Comparison of ENCODE assay signal across 28 cellular contexts in the genomic region with DNA sequence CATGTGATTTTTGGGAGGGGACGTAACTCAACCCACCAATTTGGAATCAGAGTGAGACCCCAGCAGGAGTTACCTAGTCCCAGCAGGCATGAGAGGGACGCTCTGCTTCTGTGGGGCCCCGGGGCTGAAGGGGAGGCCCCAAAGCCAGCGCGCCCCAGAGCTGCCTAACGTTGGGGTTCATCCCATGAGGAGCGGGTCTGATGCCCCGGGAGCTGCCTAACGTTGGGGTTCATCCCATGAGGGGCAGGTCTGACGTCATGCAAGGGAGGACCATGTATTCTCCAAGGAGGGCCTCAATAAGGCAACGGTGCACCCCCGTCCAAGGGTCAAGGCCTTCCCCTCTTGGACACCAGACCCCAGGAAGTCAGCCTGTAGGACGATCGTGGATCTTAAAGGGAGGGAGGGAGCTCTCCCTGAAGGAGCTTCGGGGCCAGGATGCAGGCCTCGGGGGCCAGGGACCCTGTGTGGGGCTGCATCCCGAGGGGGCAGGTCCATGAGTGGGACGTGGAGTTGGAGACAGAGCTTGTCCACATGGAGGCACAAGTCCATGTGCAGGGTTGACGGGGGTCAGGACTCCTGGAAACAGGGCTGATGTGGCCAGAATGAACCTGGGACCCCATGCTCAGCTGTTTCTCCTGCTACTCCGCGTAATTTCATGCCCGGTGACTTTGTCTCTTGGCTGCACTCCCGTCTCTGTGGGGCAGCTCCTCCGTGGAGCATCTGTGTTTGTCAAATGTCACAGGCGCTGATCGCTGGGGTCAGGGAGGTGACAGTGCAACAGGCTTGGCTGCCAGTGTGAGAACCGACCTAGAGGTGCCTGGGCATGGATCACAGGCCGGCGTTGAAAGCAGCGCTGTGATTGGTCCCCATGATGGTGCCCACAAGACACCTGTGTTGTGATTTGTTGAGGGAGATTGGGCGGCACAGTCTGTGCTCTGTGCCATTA.
"Had no signal": no experiment of that assay in that cellular context is flagged by ENCODE, and none has a peak within 500 bp of the region (broad histone marks: within the 10 kb centered on the region; RNA-seq: fewer than 3 reads in every experiment).

No MANE protein-coding gene starts in this region.

- H3K9me3 Mint-ChIP-seq: activated naive CD4-positive, alpha-beta T cell treated with anti-CD3 and anti-CD28 coated beads, Interleukin-2, amount 50 U/mL, for 24 hours; activated T-cell treated with anti-CD3 and anti-CD28 coated beads, Interleukin-2, amount 50 U/mL, for 24 hours; central memory CD8-positive, alpha-beta T cell; neural progenitor cell had no signal

- ATAC-seq: activated naive CD8-positive, alpha-beta T cell treated with anti-CD3 and anti-CD28 coated beads, Interleukin-2, amount 50 U/mL, for 24 hours; naive thymus-derived CD4-positive, alpha-beta T cell; stimulated activated memory B cell treated with anti-CD40 and anti-IgM and Interleukin-4, amounts not matched to agents 10 μg/mL and 1 μg/mL and 100 μg/mL, for 72 hours; stimulated activated naive CD8-positive, alpha-beta T cell treated with anti-CD3 and anti-CD28 coated beads, Interleukin-15, amount 100 ng/mL, for 72 hours; upper lobe of right lung had no signal

- H3K9me3 ChIP-seq: breast epithelium, esophagus muscularis mucosa, prostate gland, thyroid gland, upper lobe of right lung had no signal

- DNase-seq: activated CD4-positive, alpha-beta T cell treated with anti-CD3 and anti-CD28 coated beads for 4 hours; activated CD4-positive, alpha-beta T cell treated with anti-CD3 and anti-CD28 coated beads, Interleukin-2, amount 50 U/mL, for 4 hours; activated CD8-positive, alpha-beta memory T cell treated with anti-CD3 and anti-CD28 coated beads, Interleukin-2, amount 50 U/mL, for 4 hours; activated naive CD8-positive, alpha-beta T cell treated with anti-CD3 and anti-CD28 coated beads, Interleukin-2, amount 50 U/mL, for 24 hours; activated T-cell treated with anti-CD3 and anti-CD28 coated beads, Interleukin-2, amount 50 U/mL, for 24 hours; effector CD4-positive, alpha-beta T cell; foreskin melanocyte; midbrain; retina; stimulated activated CD4-positive, alpha-beta T cell treated with anti-CD3 and anti-CD28 coated beads, Interleukin-1b, Interleukin-23, amount 100 ng/mL, for 48 hours; stimulated activated CD4-positive, alpha-beta T cell treated with anti-CD3 and anti-CD28 coated beads, Interleukin-4, amount 100 ng/mL, for 4 hours; stimulated activated CD8-positive, alpha-beta memory T cell treated with anti-CD3 and anti-CD28 coated beads, Interleukin-4, amount 100 ng/mL, for 48 hours; stimulated activated naive CD8-positive, alpha-beta T cell treated with anti-CD3 and anti-CD28 coated beads, Interleukin-15, amount 100 ng/mL, for 72 hours; substantia nigra; thyroid gland; upper lobe of right lung had no signal

- H3K4me2 ChIP-seq: neural progenitor cell, smooth muscle cell had no signal

- H3K4me3 Mint-ChIP-seq: activated naive CD4-positive, alpha-beta T cell treated with anti-CD3 and anti-CD28 coated beads, Interleukin-2, amount 50 U/mL, for 24 hours; activated naive CD8-positive, alpha-beta T cell treated with anti-CD3 and anti-CD28 coated beads, Interleukin-2, amount 50 U/mL, for 24 hours; activated T-cell treated with anti-CD3 and anti-CD28 coated beads, Interleukin-2, amount 50 U/mL, for 24 hours; central memory CD8-positive, alpha-beta T cell; dendritic cell treated with granulocyte-macrophage colony-stimulating factor and Interleukin-4, amounts not matched to agents 40 ng/mL and 50 ng/mL, for 4 days; naive thymus-derived CD4-positive, alpha-beta T cell; neural progenitor cell; stimulated activated memory B cell treated with anti-CD40 and anti-IgM and Interleukin-4, amounts not matched to agents 10 μg/mL and 1 μg/mL and 100 μg/mL, for 72 hours; stimulated activated naive CD8-positive, alpha-beta T cell treated with anti-CD3 and anti-CD28 coated beads, Interleukin-15, amount 100 ng/mL, for 72 hours had no signal

- H3K27me3 ChIP-seq: breast epithelium, neural progenitor cell, thyroid gland had no signal

- FAIRE-seq: islet of Langerhans had no signal

- H3K36me3 Mint-ChIP-seq: activated naive CD4-positive, alpha-beta T cell treated with anti-CD3 and anti-CD28 coated beads, Interleukin-2, amount 50 U/mL, for 24 hours; naive thymus-derived CD4-positive, alpha-beta T cell; neural progenitor cell; stimulated activated memory B cell treated with anti-CD40 and anti-IgM and Interleukin-4, amounts not matched to agents 10 μg/mL and 1 μg/mL and 100 μg/mL, for 72 hours had no signal

- H3K27me3 Mint-ChIP-seq: activated naive CD4-positive, alpha-beta T cell treated with anti-CD3 and anti-CD28 coated beads, Interleukin-2, amount 50 U/mL, for 24 hours; activated naive CD8-positive, alpha-beta T cell treated with anti-CD3 and anti-CD28 coated beads, Interleukin-2, amount 50 U/mL, for 24 hours; central memory CD8-positive, alpha-beta T cell; dendritic cell treated with granulocyte-macrophage colony-stimulating factor and Interleukin-4, amounts not matched to agents 40 ng/mL and 50 ng/mL, for 4 days; stimulated activated memory B cell treated with anti-CD40 and anti-IgM and Interleukin-4, amounts not matched to agents 10 μg/mL and 1 μg/mL and 100 μg/mL, for 72 hours; stimulated activated naive CD8-positive, alpha-beta T cell treated with anti-CD3 and anti-CD28 coated beads, Interleukin-15, amount 100 ng/mL, for 72 hours had no signal

- H3K4me1 ChIP-seq: breast epithelium, esophagus muscularis mucosa, neural progenitor cell, prostate gland, thyroid gland, upper lobe of right lung had no signal

- H3K9ac ChIP-seq: neural progenitor cell had no signal

- H3K4me1 Mint-ChIP-seq: activated naive CD4-positive, alpha-beta T cell treated with anti-CD3 and anti-CD28 coated beads, Interleukin-2, amount 50 U/mL, for 24 hours; activated naive CD8-positive, alpha-beta T cell treated with anti-CD3 and anti-CD28 coated beads, Interleukin-2, amount 50 U/mL, for 24 hours; central memory CD8-positive, alpha-beta T cell; naive thymus-derived CD4-positive, alpha-beta T cell; stimulated activated memory B cell treated with anti-CD40 and anti-IgM and Interleukin-4, amounts not matched to agents 10 μg/mL and 1 μg/mL and 100 μg/mL, for 72 hours; stimulated activated naive CD8-positive, alpha-beta T cell treated with anti-CD3 and anti-CD28 coated beads, Interleukin-15, amount 100 ng/mL, for 72 hours had no signal

- H3K27ac ChIP-seq: breast epithelium, esophagus muscularis mucosa, neural progenitor cell, prostate gland, thyroid gland, upper lobe of right lung, VCaP had no signal

- H3K36me3 ChIP-seq: breast epithelium, esophagus muscularis mucosa, neural progenitor cell, prostate gland, thyroid gland, upper lobe of right lung had no signal

- H2AFZ ChIP-seq: neural progenitor cell had no signal

- H3K4me3 ChIP-seq: breast epithelium, esophagus muscularis mucosa, neural progenitor cell, prostate gland, smooth muscle cell, thyroid gland, upper lobe of right lung had no signal

- H3K27ac Mint-ChIP-seq: activated naive CD4-positive, alpha-beta T cell treated with anti-CD3 and anti-CD28 coated beads, Interleukin-2, amount 50 U/mL, for 24 hours; activated naive CD8-positive, alpha-beta T cell treated with anti-CD3 and anti-CD28 coated beads, Interleukin-2, amount 50 U/mL, for 24 hours; activated T-cell treated with anti-CD3 and anti-CD28 coated beads, Interleukin-2, amount 50 U/mL, for 24 hours; dendritic cell treated with granulocyte-macrophage colony-stimulating factor and Interleukin-4, amounts not matched to agents 40 ng/mL and 50 ng/mL, for 4 days; naive thymus-derived CD4-positive, alpha-beta T cell; neural progenitor cell; stimulated activated memory B cell treated with anti-CD40 and anti-IgM and Interleukin-4, amounts not matched to agents 10 μg/mL and 1 μg/mL and 100 μg/mL, for 72 hours; stimulated activated naive CD8-positive, alpha-beta T cell treated with anti-CD3 and anti-CD28 coated beads, Interleukin-15, amount 100 ng/mL, for 72 hours had no signal
